8 cellular contexts compared by ENCODE assay signal in genomic region chr2:171416009-171416926, GRCh38. TPM values are rescaled to one million over a fixed set of nuclear protein-coding genes. Genes with fewer than 3 reads are reported as not detected.
DNase-seq lines count a peak whose midpoint lies in the region; TF ChIP-seq lines count a peak whose summit lies in the region.

No MANE protein-coding gene starts in this region.

- TF ChIP-seq EP300 in stomach (IDR thresholded peaks at IDR 0.05) = no peak

- peak overlapping the region; percentile 78 for H3K27ac Mint-ChIP-seq in activated T-helper 1 cell treated with anti-CD3 and anti-CD28 coated beads, Interleukin-12 subunit alpha, Interleukin-12 subunit beta, Interleukin-2, Interleukin-4 antibody, amounts not matched to agents 30 ng/mL and 10 ng/mL and 1 ng/mL, durations not matched to agents 14 hours and 24 hours and 36 hours
- H3K27ac Mint-ChIP-seq in neural progenitor cell = no peak overlapping the region

- H3K9ac ChIP-seq in neural progenitor cell = no peak overlapping the region

- WGBS in stomach, 5 donors = 28 to 34% (median 29%) methylated on average over 7 of the region's 7 CpGs

- H3K36me3 ChIP-seq in neural progenitor cell (no peaks in the 10 kb centered on the region), stomach (no peaks in the 10 kb centered on the region)

- H3K4me1 ChIP-seq in neural progenitor cell = no peaks in the 10 kb centered on the region
- H3K4me1 ChIP-seq in stomach = peaks cover 0 to 12% (median 4%) of the 10 kb centered on the region in 4 donors

- H3K79me2 ChIP-seq in neural progenitor cell (ENCODE audit: low read depth) = peaks cover 28% of the 10 kb centered on the region

- no peaks in the 10 kb centered on the region for H3K27me3 ChIP-seq in neural progenitor cell
- no peaks in the 10 kb centered on the region for H3K27me3 ChIP-seq in stomach

- peaks cover 6% of the 10 kb centered on the region for H3K36me3 Mint-ChIP-seq in activated T-helper 1 cell treated with anti-CD3 and anti-CD28 coated beads, Interleukin-12 subunit alpha, Interleukin-12 subunit beta, Interleukin-2, Interleukin-4 antibody, amounts not matched to agents 30 ng/mL and 10 ng/mL and 1 ng/mL, durations not matched to agents 14 hours and 24 hours and 36 hours (ENCODE audit: low read depth)
- no peaks in the 10 kb centered on the region for H3K36me3 Mint-ChIP-seq in neural progenitor cell

- DNase-seq in ELR (ENCODE audit: low read depth) (peak; percentile 96), GOT3 (lab: John Stamatoyannopoulos, UW) (peak; percentile 33), LHCN-M2 (ENCODE audit: low read depth) (peak; percentile 94), RKO (ENCODE audit: low spot score) (peak; percentile 97), fibroblast of peridontal ligament (ENCODE audit: extremely low read depth) (peak; percentile 98), neural progenitor cell (ENCODE audit: low spot score) (peak; percentile 88), stomach (peak; percentile 91)
- peak; percentile 65 for DNase-seq in activated T-helper 1 cell treated with anti-CD3 and anti-CD28 coated beads, Interleukin-12 subunit alpha, Interleukin-12 subunit beta, Interleukin-2, Interleukin-4 antibody, amounts not matched to agents 30 ng/mL and 10 ng/mL and 1 ng/mL, durations not matched to agents 14 hours and 24 hours and 36 hours (ENCODE audit: low spot score)

- H3K4me3 ChIP-seq in neural progenitor cell (no peak overlapping the region), stomach (peak overlapping the region in 1 of 4 donors; percentile 9)

- TF ChIP-seq POLR2A in stomach (IDR thresholded peaks at IDR 0.05) = no peak

- no peak overlapping the region for H3K4me3 Mint-ChIP-seq in activated T-helper 1 cell treated with anti-CD3 and anti-CD28 coated beads, Interleukin-12 subunit alpha, Interleukin-12 subunit beta, Interleukin-2, Interleukin-4 antibody, amounts not matched to agents 30 ng/mL and 10 ng/mL and 1 ng/mL, durations not matched to agents 14 hours and 24 hours and 36 hours
- H3K4me3 Mint-ChIP-seq in neural progenitor cell = no peak overlapping the region

- no peak overlapping the region for H3K4me2 ChIP-seq in neural progenitor cell

- peaks cover 3% of the 10 kb centered on the region for H3F3A ChIP-seq in neural progenitor cell (ENCODE audit: low read depth)

- H3K4me1 Mint-ChIP-seq in activated T-helper 1 cell treated with anti-CD3 and anti-CD28 coated beads, Interleukin-12 subunit alpha, Interleukin-12 subunit beta, Interleukin-2, Interleukin-4 antibody, amounts not matched to agents 30 ng/mL and 10 ng/mL and 1 ng/mL, durations not matched to agents 14 hours and 24 hours and 36 hours (ENCODE audit: low read depth) = peaks cover 33% of the 10 kb centered on the region
- H3K4me1 Mint-ChIP-seq in neural progenitor cell = peaks cover 5% of the 10 kb centered on the region

- H2AFZ ChIP-seq in neural progenitor cell (replicated peaks) = no peak overlapping the region

- H3K27me3 Mint-ChIP-seq in activated T-helper 1 cell treated with anti-CD3 and anti-CD28 coated beads, Interleukin-12 subunit alpha, Interleukin-12 subunit beta, Interleukin-2, Interleukin-4 antibody, amounts not matched to agents 30 ng/mL and 10 ng/mL and 1 ng/mL, durations not matched to agents 14 hours and 24 hours and 36 hours (ENCODE audit: insufficient read depth) = no peaks in the 10 kb centered on the region
- H3K27me3 Mint-ChIP-seq in neural progenitor cell (ENCODE audit: insufficient read depth, low read depth) = peaks cover 2% of the 10 kb centered on the region

- TF ChIP-seq CTCF in neural progenitor cell (IDR thresholded peaks at IDR 0.05) = peak; percentile 89
- TF ChIP-seq CTCF in stomach (IDR thresholded peaks at IDR 0.05) = peak in 5 of 7 experiments; percentile 64 to 85 (median 77)

- H3K27ac ChIP-seq in neural progenitor cell = no peak overlapping the region
- peak overlapping the region in 4 of 5 donors; percentile 34 to 68 (median 41) for H3K27ac ChIP-seq in stomach

- H4K20me1 ChIP-seq in neural progenitor cell (ENCODE audit: low read depth) = no peaks in the 10 kb centered on the region

- H3K9me3 Mint-ChIP-seq in activated T-helper 1 cell treated with anti-CD3 and anti-CD28 coated beads, Interleukin-12 subunit alpha, Interleukin-12 subunit beta, Interleukin-2, Interleukin-4 antibody, amounts not matched to agents 30 ng/mL and 10 ng/mL and 1 ng/mL, durations not matched to agents 14 hours and 24 hours and 36 hours = peaks cover 6% of the 10 kb centered on the region
- H3K9me3 Mint-ChIP-seq in neural progenitor cell = no peaks in the 10 kb centered on the region

- intact Hi-C loops in activated T-helper 1 cell treated with anti-CD3 and anti-CD28 coated beads, Interleukin-12 subunit alpha, Interleukin-12 subunit beta, Interleukin-2, Interleukin-4 antibody, amounts not matched to agents 30 ng/mL and 10 ng/mL and 1 ng/mL, durations not matched to agents 14 hours and 24 hours and 36 hours (cut with micrococcal nuclease) = loop anchor here (1.0 to 5.0 kb wide), 9 partner anchors 18 to 488 kb away; partner anchors contain the start of gene DCAF17
- intact Hi-C loops in stomach (cut with DNase I; ENCODE audit: low total_unique reads) = loop anchor here (5.0 kb wide), 1 partner anchor 444 kb away; no protein-coding TSS in a partner anchor

- H3K9me3 ChIP-seq in neural progenitor cell (ENCODE audit: low read depth) = no peaks in the 10 kb centered on the region
- H3K9me3 ChIP-seq in stomach = no peaks in the 10 kb centered on the region

RNA-seq across cellular contexts. Expression of gene METTL8, which starts 17.5 kb away (rescaled TPM):
- 24.9 and 32.1 TPM in 2 replicates for total RNA-seq in LHCN-M2 (2014; rRNA removed)
- polyA plus RNA-seq in LHCN-M2 (2012) = 7.5 TPM
- 31.8 and 36.4 TPM in 2 replicates for total RNA-seq in activated T-helper 1 cell treated with anti-CD3 and anti-CD28 coated beads, Interleukin-12 subunit alpha, Interleukin-12 subunit beta, Interleukin-2, Interleukin-4 antibody, amounts not matched to agents 30 ng/mL and 10 ng/mL and 1 ng/mL, durations not matched to agents 14 hours and 24 hours and 36 hours
- 25.3 and 29.2 TPM in 2 replicates for total RNA-seq in neural progenitor cell (ENCODE audit: low replicate concordance)
- total RNA-seq in stomach = 10 to 100 TPM in 3 of 5 donors, 1 to 10 TPM in 2; 5.8 to 42.9 (median 21.9) TPM
- polyA plus RNA-seq in stomach = 1 to 10 TPM; 3.6 to 7.0 (median 6.2) TPM

RNA-seq across cellular contexts. Expression of gene DCAF17, which starts 17.8 kb away (rescaled TPM):
- total RNA-seq in LHCN-M2 (2014; rRNA removed) (16.5 and 24.6 TPM in 2 replicates), neural progenitor cell (ENCODE audit: low replicate concordance) (38.4 and 53.8 TPM in 2 replicates), stomach (10 to 100 TPM in 4 of 5 donors, 1 to 10 TPM in 1; 1.2 to 33.9 (median 28.6) TPM)
- polyA plus RNA-seq in LHCN-M2 (2012) = 4.6 TPM
- total RNA-seq in activated T-helper 1 cell treated with anti-CD3 and anti-CD28 coated beads, Interleukin-12 subunit alpha, Interleukin-12 subunit beta, Interleukin-2, Interleukin-4 antibody, amounts not matched to agents 30 ng/mL and 10 ng/mL and 1 ng/mL, durations not matched to agents 14 hours and 24 hours and 36 hours = 23.9 and 24.9 TPM in 2 replicates
- 1 to 10 TPM; 3.3 to 5.7 (median 4.5) TPM for polyA plus RNA-seq in stomach

Comparison
In these comparisons a context has a peak if more than half of its experiments do, and no peak if none do; other contexts are left out.
1. DNase-seq: peak in every context shown above with its lines; median percentile 98 in fibroblast of peridontal ligament; 97 in RKO; 96 in ELR; 94 in LHCN-M2; 91 in stomach; 88 in neural progenitor cell; 65 in activated T-helper 1 cell treated with anti-CD3 and anti-CD28 coated beads, Interleukin-12 subunit alpha, Interleukin-12 subunit beta, Interleukin-2, Interleukin-4 antibody, amounts not matched to agents 30 ng/mL and 10 ng/mL and 1 ng/mL, durations not matched to agents 14 hours and 24 hours and 36 hours; 33 in GOT3.